In genomic region chr1:29099286-29099685, GRCh38 we compare ENCODE assay signal across 25 cellular contexts. TPM values are rescaled to one million over a fixed set of nuclear protein-coding genes. Genes with fewer than 3 reads are reported as not detected.
"Had no signal": no experiment of that assay in that cellular context is flagged by ENCODE, and none has a peak within 500 bp of the region (broad histone marks: within the 10 kb centered on the region; RNA-seq: fewer than 3 reads in every experiment).

No MANE protein-coding gene starts in this region.

- H3K27me3 Mint-ChIP-seq: dendritic cell treated with granulocyte-macrophage colony-stimulating factor and Interleukin-4, amounts not matched to agents 40 ng/mL and 50 ng/mL, for 4 days; effector memory CD8-positive, alpha-beta T cell; naive B cell; naive thymus-derived CD8-positive, alpha-beta T cell had no signal

- H3K27ac ChIP-seq: epithelial cell of prostate, esophagus squamous epithelium, gastrocnemius medialis, heart right ventricle, left lung, lower lobe of right lung had no signal

- H3K4me3 ChIP-seq: esophagus squamous epithelium, gastrocnemius medialis, heart right ventricle, left lung, lower lobe of right lung, mucosa of descending colon had no signal

- H3K9me3 Mint-ChIP-seq: dendritic cell treated with granulocyte-macrophage colony-stimulating factor and Interleukin-4, amounts not matched to agents 40 ng/mL and 50 ng/mL, for 4 days; effector memory CD8-positive, alpha-beta T cell; endodermal cell; mesothelial cell of epicardium; naive B cell; naive thymus-derived CD8-positive, alpha-beta T cell had no signal

- H3K4me1 ChIP-seq: esophagus squamous epithelium, gastrocnemius medialis, heart right ventricle, left lung, lower lobe of right lung had no signal

- H3K27me3 ChIP-seq: esophagus squamous epithelium, gastrocnemius medialis, heart right ventricle, left lung had no signal

- H3K4me3 Mint-ChIP-seq: dendritic cell treated with granulocyte-macrophage colony-stimulating factor and Interleukin-4, amounts not matched to agents 40 ng/mL and 50 ng/mL, for 4 days; effector memory CD8-positive, alpha-beta T cell; endodermal cell; mesothelial cell of epicardium; naive thymus-derived CD8-positive, alpha-beta T cell had no signal

- H3K9me3 ChIP-seq: esophagus squamous epithelium, gastrocnemius medialis, heart right ventricle, left lung, lower lobe of right lung, mucosa of descending colon had no signal

- H3K27ac Mint-ChIP-seq: dendritic cell treated with granulocyte-macrophage colony-stimulating factor and Interleukin-4, amounts not matched to agents 40 ng/mL and 50 ng/mL, for 4 days; effector memory CD8-positive, alpha-beta T cell; endodermal cell; mesothelial cell of epicardium had no signal

- DNase-seq: cortex of kidney; effector CD8-positive, alpha-beta T cell; effector memory CD8-positive, alpha-beta T cell; endodermal cell; erythroblast; esophagus squamous epithelium; foreskin fibroblast; foreskin melanocyte; gastrocnemius medialis; glutamatergic neuron; head of caudate nucleus; heart right ventricle; hippocampal formation; left cardiac atrium; left lung; left ventricle myocardium superior; lower lobe of right lung; mesenchymal stem cell; mucosa of descending colon; naive B cell; naive thymus-derived CD8-positive, alpha-beta T cell had no signal

- H3K4me1 Mint-ChIP-seq: naive B cell had no signal

- ATAC-seq: effector memory CD8-positive, alpha-beta T cell; esophagus mucosa; gastrocnemius medialis; heart right ventricle; left cardiac atrium; left lung; left ventricle myocardium superior; lower lobe of right lung; mucosa of descending colon; naive thymus-derived CD8-positive, alpha-beta T cell had no signal

RNA-seq across cellular contexts. Expression of gene TMEM200B, which starts 24.4 kb away (rescaled TPM):
- total RNA-seq: naive thymus-derived CD8-positive, alpha-beta T cell had no signal
